Comparison of ENCODE assay signal across 8 cellular contexts in genomic region chr16:30985401-30986128, GRCh38. TPM values are rescaled to one million over a fixed set of nuclear protein-coding genes. Genes with fewer than 3 reads are reported as not detected.
DNase-seq lines count a peak whose midpoint lies in the region; ATAC-seq and TF ChIP-seq lines count a peak whose summit lies in the region.

No MANE protein-coding gene starts in this region.

- POLR2A ChIA-PET in MCF 10A (lab: Yijun Ruan, JAX): interaction anchor here (0.7 to 3.4 kb wide), 8 partner anchors 48 to 157 kb away, joined by 3 to 30 read pairs (median 4); partner anchors contain the start of genes KAT8, STX4, ZNF646 and ZNF668

- H3K4me3 ChIP-seq in lower leg skin (ENCODE audit: low read depth, poor library complexity, severe bottlenecking) (peak overlapping the region; percentile 27), aorta (ENCODE audit: low read length in 2 of 2) (peak overlapping the region in 1 of 2 donors; percentile 18)
- H3K4me3 ChIP-seq in effector memory CD4-positive, alpha-beta T cell (ENCODE audit: insufficient read depth, low read depth, low read length, poor library complexity, severe bottlenecking): no peak overlapping the region

- BruUV-seq in MCF 10A (replicated peaks; lab: Mats Ljungman, UMichigan): no TSS peak

- no peaks in the 10 kb centered on the region for H3K27me3 ChIP-seq in aorta (ENCODE audit: control insufficient read depth in 1 of 2, insufficient read depth in 2 of 2, low read length in 1 of 2)
- no peaks in the 10 kb centered on the region for H3K27me3 ChIP-seq in effector memory CD4-positive, alpha-beta T cell (replicated peaks; ENCODE audit: control insufficient read depth, insufficient read depth, low read length, poor library complexity, severe bottlenecking)

- DNase-seq in Daoy (ENCODE audit: low read depth): peak; percentile 61
- DNase-seq in NCI-H2107 (lab: John Stamatoyannopoulos, UW): peak; percentile 79
- peak; percentile 54 for DNase-seq in MCF 10A (ENCODE audit: unreplicated experiment)
- peak; percentile 67 to 91 for DNase-seq in lower leg skin (ENCODE audit: low spot score in 2 of 2)
- DNase-seq in aorta: peak in 1 of 2 donors; percentile 82
- no peak for DNase-seq in effector memory CD4-positive, alpha-beta T cell
- no peak for DNase-seq in dedifferentiated amniotic fluid mesenchymal stem cell (ENCODE audit: extremely low spot score)
- DNase-seq in middle frontal gyrus (ENCODE audit: extremely low spot score, low spot score): no peak

- intact Hi-C loops in MCF 10A (cut with micrococcal nuclease) (loop anchor here (1.0 to 5.0 kb wide), 4 partner anchors 88 to 157 kb away; partner anchors contain the start of gene KAT8), lower leg skin (cut with DNase I; ENCODE audit: low total_unique reads) (loop anchor here (5.0 to 10.0 kb wide), 3 partner anchors 107 to 459 kb away; partner anchors contain the start of genes VKORC1 and ZNF843), aorta (cut with DNase I) (loop anchor here (1.0 to 10.0 kb wide), 7 partner anchors 52 to 882 kb away; partner anchors contain the start of genes VKORC1 (in 1 of the 2), ZNF646 (in 1 of the 2), ZNF668 (in 1 of the 2) and ZNF843 (in 1 of the 2))

- H3K27ac ChIP-seq in aorta (ENCODE audit: low read depth in 1 of 2, low read length in 2 of 2): no peak overlapping the region
- H3K27ac ChIP-seq in effector memory CD4-positive, alpha-beta T cell (ENCODE audit: insufficient read depth, low read length, poor library complexity, severe bottlenecking): no peak overlapping the region

- H3K4me1 Mint-ChIP-seq in MCF 10A (ENCODE audit: insufficient read depth, unreplicated experiment): peaks cover 5% of the 10 kb centered on the region

- peak; percentile 20 for ATAC-seq in aorta (ENCODE audit: low FRiP score)

- TF ChIP-seq CTCF in MCF 10A (IDR thresholded peaks at IDR 0.05; ENCODE audit: unreplicated experiment) (peak; percentile 31), lower leg skin (IDR thresholded peaks at IDR 0.05) (no peak)

- H3K4me3 Mint-ChIP-seq in MCF 10A (ENCODE audit: unreplicated experiment): peak overlapping the region; percentile 72

- no peaks in the 10 kb centered on the region for H3K9me3 Mint-ChIP-seq in MCF 10A (ENCODE audit: unreplicated experiment)

- peak overlapping the region; percentile 70 for H3K27ac Mint-ChIP-seq in MCF 10A (ENCODE audit: low read depth, unreplicated experiment)

- H3K9me3 ChIP-seq in aorta (ENCODE audit: control insufficient read depth, low read length): no peaks in the 10 kb centered on the region
- no peaks in the 10 kb centered on the region for H3K9me3 ChIP-seq in effector memory CD4-positive, alpha-beta T cell (ENCODE audit: control insufficient read depth, low read length)

- H3K36me3 Mint-ChIP-seq in MCF 10A (ENCODE audit: insufficient read depth, unreplicated experiment): peaks cover 30% of the 10 kb centered on the region

- TF ChIP-seq POLR2A in lower leg skin (IDR thresholded peaks at IDR 0.05): no peak

- WGBS in lower leg skin, 2 donors: 27 to 34% methylated on average over 14 to 19 of the region's 20 CpGs
- 46 to 49% methylated on average over 20 of the region's 20 CpGs for WGBS in aorta, 2 donors

- no peaks in the 10 kb centered on the region for H3K4me1 ChIP-seq in aorta (ENCODE audit: control insufficient read depth in 1 of 2, insufficient read depth in 2 of 2, low read length in 2 of 2)
- H3K4me1 ChIP-seq in effector memory CD4-positive, alpha-beta T cell (ENCODE audit: control insufficient read depth, insufficient read depth, low read length, poor library complexity, severe bottlenecking): peaks cover 5% of the 10 kb centered on the region

- CTCF ChIA-PET in MCF 10A (lab: Yijun Ruan, JAX): interaction anchor here (0.6 to 4.1 kb wide), 56 partner anchors 10 to 888 kb away, joined by 3 to 44 read pairs (median 5); partner anchors contain the start of genes KAT8, PRSS36, VKORC1 and ZNF267

- H3K27me3 Mint-ChIP-seq in MCF 10A (ENCODE audit: insufficient read depth, unreplicated experiment): no peaks in the 10 kb centered on the region

- peaks cover 0 to 3% of the 10 kb centered on the region in 2 donors for H3K36me3 ChIP-seq in aorta (ENCODE audit: control insufficient read depth in 1 of 2, insufficient read depth in 2 of 2, low read length in 1 of 2)
- peaks cover 13% of the 10 kb centered on the region for H3K36me3 ChIP-seq in effector memory CD4-positive, alpha-beta T cell (ENCODE audit: control insufficient read depth, insufficient read depth, low read length)

RNA-seq across cellular contexts. Expression of gene HSD3B7, which starts 0.6 kb away (rescaled TPM):
- 1.8 and 3.8 TPM in 2 replicates for total RNA-seq in Daoy (2014; rRNA removed; shearing (Covaris generic))
- total RNA-seq in MCF 10A (2022) (5.0 and 5.3 TPM in 2 replicates), lower leg skin (10 to 100 TPM; 12.4 to 29.8 (median 19.0) TPM), aorta (10 to 100 TPM; 13.6 to 31.3 TPM)
- 10 to 100 TPM in 1 of 2 donors, 1 to 10 TPM in 1; 8.6 to 10.4 TPM for polyA plus RNA-seq in aorta

RNA-seq across cellular contexts. Expression of gene STX1B, which starts 24.9 kb away (rescaled TPM):
- under 0.01 TPM in 1 of 2 replicates, not detected in the other for total RNA-seq in Daoy (2014; rRNA removed; shearing (Covaris generic))
- total RNA-seq in MCF 10A (2022) (0.42 and 0.91 TPM in 2 replicates), lower leg skin (1 to 10 TPM in 1 of 4 donors, under 1 TPM in 3; 0.32 to 1.4 (median 0.44) TPM), aorta (under 1 TPM; 0.84 to 0.93 TPM)
- polyA plus RNA-seq in aorta: 1 to 10 TPM in 1 of 2 donors, under 1 TPM in 1; 0.13 to 2.2 TPM

RNA-seq across cellular contexts. Expression of gene SETD1A, which starts 28.0 kb away (rescaled TPM):
- total RNA-seq in Daoy (2014; rRNA removed; shearing (Covaris generic)): 1.0 and 1.1 TPM in 2 replicates
- total RNA-seq in MCF 10A (2022) (15.0 and 15.8 TPM in 2 replicates), lower leg skin (10 to 100 TPM in 3 of 4 donors, 1 to 10 TPM in 1; 9.2 to 22.4 (median 10.7) TPM), aorta (10 to 100 TPM; 16.4 to 19.7 TPM)
- 1 to 10 TPM; 4.4 to 9.7 TPM for polyA plus RNA-seq in aorta

RNA-seq across cellular contexts. Expression of gene ORAI3, which starts 36.7 kb away (rescaled TPM):
- 1.1 and 1.5 TPM in 2 replicates for total RNA-seq in Daoy (2014; rRNA removed; shearing (Covaris generic))
- total RNA-seq in MCF 10A (2022): 16.2 and 21.2 TPM in 2 replicates
- 10 to 100 TPM; 22.9 to 37.7 (median 34.6) TPM for total RNA-seq in lower leg skin
- 10 to 100 TPM; 11.8 to 21.7 TPM for total RNA-seq in aorta
- polyA plus RNA-seq in aorta: 10 to 100 TPM in 1 of 2 donors, 1 to 10 TPM in 1; 9.1 to 20.8 TPM

RNA-seq across cellular contexts. Expression of gene STX4, which starts 47.8 kb away (rescaled TPM):
- total RNA-seq in Daoy (2014; rRNA removed; shearing (Covaris generic)): 13.7 and 16.1 TPM in 2 replicates
- 66.7 and 89.2 TPM in 2 replicates for total RNA-seq in MCF 10A (2022)
- total RNA-seq in lower leg skin: 10 to 100 TPM; 38.7 to 53.1 (median 46.4) TPM
- total RNA-seq in aorta: 10 to 100 TPM; 73.5 to 88.6 TPM
- polyA plus RNA-seq in aorta: 100 to 1,000 TPM in 1 of 2 donors, 10 to 100 TPM in 1; 52.8 to 121 TPM

Comparison
In these comparisons a context has a peak if more than half of its experiments do, and no peak if none do; other contexts are left out.
1. DNase-seq: peak in Daoy (single experiment), NCI-H2107 (single experiment), MCF 10A (single experiment) and lower leg skin (2 of 2); none in effector memory CD4-positive, alpha-beta T cell (0 of 3), dedifferentiated amniotic fluid mesenchymal stem cell (single experiment) and middle frontal gyrus (single experiment).